In the genomic region with DNA sequence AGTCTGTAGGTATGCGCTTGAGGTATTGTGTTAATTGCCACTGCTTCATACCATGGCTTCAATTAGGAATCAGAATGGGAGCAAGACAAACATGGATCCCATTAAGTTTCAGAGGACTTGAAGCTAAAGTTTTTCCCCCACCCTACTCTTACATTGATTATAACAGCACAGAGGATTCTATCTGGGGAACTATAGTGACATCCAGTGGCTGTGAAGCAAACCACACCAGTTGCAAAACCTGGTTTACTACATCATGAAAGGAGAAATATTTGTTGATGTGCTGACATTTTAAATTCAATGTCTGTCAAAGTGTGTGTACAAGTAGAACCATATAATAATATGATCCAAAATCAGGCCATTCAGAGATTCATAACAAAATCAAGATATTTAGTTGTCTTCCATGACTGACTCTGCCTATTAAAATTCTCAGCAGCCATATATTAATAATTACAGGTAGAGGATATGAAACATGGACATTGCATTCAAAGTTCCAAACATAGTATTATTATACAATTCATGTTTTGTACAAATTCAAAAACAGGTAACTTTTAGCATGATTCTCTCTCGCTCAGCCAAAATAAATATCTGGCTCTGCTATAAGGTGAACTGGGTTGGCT, we compare ENCODE assay signal across 8 cellular contexts.
A peak's percentile ranks its signal among the peaks of the same experiment; 100 is the strongest.
DNase-seq lines count a peak whose midpoint lies in the region; ATAC-seq and TF ChIP-seq lines count a peak whose summit lies in the region.

No MANE protein-coding gene starts in this region.

- DNase-seq in HuH-7 (ENCODE audit: low spot score) (peak; percentile 57), RKO (ENCODE audit: low spot score) (peak; percentile 60), fibroblast of lung (ENCODE audit: low read depth in 2 of 2) (peak; percentile 27 to 45), pons (ENCODE audit: low spot score) (peak; percentile 53), DMS79 treated with DMSO at 0.1 percent for 48 hours (lab: John Stamatoyannopoulos, UW) (no peak)

- peak; percentile 84 for TF ChIP-seq CTCF in C4-2B (conservative IDR thresholded peaks at IDR 0.05)
- peak; percentile 67 to 73 for TF ChIP-seq CTCF in fibroblast of lung (conservative IDR thresholded peaks at IDR 0.05 in 1 of 2, IDR thresholded peaks at IDR 0.05 in 1 of 2; ENCODE audit: low read depth in 1 of 2, low read length in 2 of 2)

- ATAC-seq in GM21367 (IDR thresholded peaks at IDR 0.05; ENCODE audit: unreplicated experiment) (peak; percentile 87), GM19023 (IDR thresholded peaks at IDR 0.05; ENCODE audit: unreplicated experiment) (no peak)

- H3K9ac ChIP-seq in fibroblast of lung (ENCODE audit: insufficient read depth, low read length), result no peak overlapping the region

- H3K27ac ChIP-seq in C4-2B (no peak overlapping the region), fibroblast of lung (ENCODE audit: insufficient read depth, low read length) (no peak overlapping the region)

- H2AFZ ChIP-seq in fibroblast of lung (ENCODE audit: low read length), result no peak overlapping the region

- no peak overlapping the region for H3K4me3 ChIP-seq in fibroblast of lung (replicated peaks in 1 of 4; ENCODE audit: control extremely low read depth in 1 of 4, insufficient read depth in 1 of 4, low read depth in 3 of 4, low read length in 4 of 4)

- no peaks in the 10 kb centered on the region for H3K9me3 ChIP-seq in fibroblast of lung (ENCODE audit: control insufficient read depth, insufficient read depth, low read depth, low read length)

- H3K36me3 ChIP-seq in fibroblast of lung (ENCODE audit: control insufficient read depth, insufficient read depth, low read length), result no peaks in the 10 kb centered on the region

- no peaks in the 10 kb centered on the region for H3K79me2 ChIP-seq in fibroblast of lung (ENCODE audit: control insufficient read depth, insufficient read depth, low read length)

- H3K4me1 ChIP-seq in fibroblast of lung (ENCODE audit: control insufficient read depth, extremely low read depth, insufficient read depth, low read length), result peaks cover 2% of the 10 kb centered on the region

- H3K27me3 ChIP-seq in fibroblast of lung (ENCODE audit: control insufficient read depth, insufficient read depth, low read length), result no peaks in the 10 kb centered on the region

- no peaks in the 10 kb centered on the region for H4K20me1 ChIP-seq in fibroblast of lung (ENCODE audit: control insufficient read depth, extremely low read depth, insufficient read depth, low read length)

- H3K4me2 ChIP-seq in fibroblast of lung (ENCODE audit: extremely low read depth, insufficient read depth, low read length), result no peak overlapping the region
